16 cellular contexts compared by ENCODE assay signal in the genomic region with DNA sequence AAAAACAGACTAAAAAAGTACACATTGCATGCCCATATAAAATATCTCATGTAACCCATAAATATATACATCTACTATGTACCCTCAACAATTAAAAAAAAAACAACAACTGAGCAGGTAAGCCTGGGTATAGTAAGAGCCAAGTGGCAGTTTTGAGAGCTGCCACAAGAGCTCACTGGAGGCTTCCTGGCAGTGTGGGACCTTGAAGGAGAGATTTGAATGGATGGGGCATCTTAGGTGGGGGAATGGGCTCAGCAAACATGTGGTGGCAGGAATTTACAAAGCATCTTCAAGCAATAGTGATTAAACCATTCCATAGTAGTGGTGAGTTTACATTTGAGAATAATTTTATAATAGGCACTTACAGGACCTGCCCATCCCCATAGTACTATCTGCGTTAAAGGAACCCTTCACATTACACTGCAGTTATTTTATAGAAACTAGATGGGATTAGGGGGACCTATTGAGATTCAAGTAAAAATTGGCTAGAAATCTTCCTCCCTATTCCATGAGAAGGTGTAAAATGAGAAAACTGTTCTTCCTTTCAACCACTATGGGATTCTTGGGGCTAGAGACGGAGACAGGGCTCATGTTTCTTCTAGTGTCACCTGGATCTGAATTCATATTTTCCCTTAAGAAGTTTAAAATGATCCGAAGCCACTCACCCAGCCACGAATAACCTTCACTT. TPM values are rescaled to one million over a fixed set of nuclear protein-coding genes. Genes with fewer than 3 reads are reported as not detected.
DNase-seq lines count a peak whose midpoint lies in the region; ATAC-seq lines count a peak whose summit lies in the region.
"Had no signal": no experiment of that assay in that cellular context is flagged by ENCODE, and none has a peak within 500 bp of the region (broad histone marks: within the 10 kb centered on the region; RNA-seq: fewer than 3 reads in every experiment).

No MANE protein-coding gene starts in this region.

- H3K4me2 ChIP-seq in mesenchymal stem cell (ENCODE audit: low read length, poor library complexity, severe bottlenecking): no peak overlapping the region

- H3K4ac ChIP-seq in mesenchymal stem cell (ENCODE audit: low read depth in 1 of 2, low read length in 2 of 2): no peak overlapping the region

- H2BK5ac ChIP-seq in mesenchymal stem cell (ENCODE audit: low read depth, low read length, poor library complexity, severe bottlenecking): no peak overlapping the region

- no peaks in the 10 kb centered on the region for H3K27me3 ChIP-seq in mesenchymal stem cell (ENCODE audit: control insufficient read depth in 1 of 2, insufficient read depth in 1 of 2, low read length in 2 of 2)

- DNase-seq in NCI-H69 (lab: John Stamatoyannopoulos, UW) (peak; percentile 13), caudate nucleus (lab: John Stamatoyannopoulos, UW) (no peak), mesenchymal stem cell (no peak), T1000 (lab: John Stamatoyannopoulos, UW) (no peak)
- DNase-seq: AML-193, NCI-H1092 treated with DMSO at 0.1 percent for 48 hours, NCI-H146, NCI-H2029 treated with DMSO at 0.1 percent for 48 hours, NCI-H2171 treated with DMSO at 0.1 percent for 48 hours, NCI-H446 treated with DMSO at 0.1 percent for 48 hours, OCI-M1, Right ventricle myocardium superior had no signal

- no peaks in the 10 kb centered on the region for H3K4me1 ChIP-seq in mesenchymal stem cell (ENCODE audit: control insufficient read depth, insufficient read depth, low read depth, low read length)

- no peak overlapping the region for H4K8ac ChIP-seq in mesenchymal stem cell (ENCODE audit: low read length)

- H3K14ac ChIP-seq in mesenchymal stem cell (ENCODE audit: low read length in 2 of 2): no peak overlapping the region

- ATAC-seq in activated CD4-positive, CD25-positive, alpha-beta regulatory T cell treated with anti-CD3 and anti-CD28 coated beads, Interleukin-2, amount 50 U/mL, for 24 hours: no peak
- no peak for ATAC-seq in HG03097 (IDR thresholded peaks at IDR 0.05; ENCODE audit: low FRiP score, unreplicated experiment)

- peak overlapping the region; percentile 99 for H3K27ac ChIP-seq in caudate nucleus (ENCODE audit: low read depth, low read length)
- H3K27ac ChIP-seq in mesenchymal stem cell (ENCODE audit: low read length, poor library complexity, severe bottlenecking): no peak overlapping the region
- H3K27ac ChIP-seq in temporal lobe (ENCODE audit: low read depth, low read length): peak overlapping the region; percentile 100

- H2BK120ac ChIP-seq in mesenchymal stem cell (ENCODE audit: low read depth, low read length): no peak overlapping the region

- no peaks in the 10 kb centered on the region for H3K36me3 ChIP-seq in mesenchymal stem cell (ENCODE audit: control insufficient read depth in 1 of 2, insufficient read depth in 2 of 2, low read depth in 1 of 2, low read length in 2 of 2)

- no peak overlapping the region for H4K91ac ChIP-seq in mesenchymal stem cell (ENCODE audit: low read length)

- no peak overlapping the region for H2AFZ ChIP-seq in mesenchymal stem cell (ENCODE audit: low read depth, low read length)

- H2BK15ac ChIP-seq in mesenchymal stem cell (ENCODE audit: low read depth, poor library complexity, severe bottlenecking): no peak overlapping the region

- no peaks in the 10 kb centered on the region for H3K9me3 ChIP-seq in mesenchymal stem cell (ENCODE audit: control insufficient read depth, low read length)

- H3K18ac ChIP-seq in mesenchymal stem cell (ENCODE audit: low read depth in 1 of 2, low read length in 2 of 2): no peak overlapping the region

- H3K4me3 ChIP-seq in mesenchymal stem cell (ENCODE audit: insufficient read depth in 1 of 2, low read depth in 1 of 2, low read length in 2 of 2): no peak overlapping the region

- H3K9ac ChIP-seq in mesenchymal stem cell (ENCODE audit: low read length): no peak overlapping the region

- no peak overlapping the region for H2BK12ac ChIP-seq in mesenchymal stem cell (ENCODE audit: low read length in 2 of 2)

- H2AK5ac ChIP-seq in mesenchymal stem cell (ENCODE audit: low read length, severe bottlenecking): peak overlapping the region; percentile 41

- 100% methylated on average over 1 of the region's 4 CpGs for WGBS in mesenchymal stem cell

- no peak overlapping the region for H3K23ac ChIP-seq in mesenchymal stem cell (ENCODE audit: low read length in 2 of 2)

- no peaks in the 10 kb centered on the region for H3K79me1 ChIP-seq in mesenchymal stem cell (replicated peaks; ENCODE audit: low read length, poor library complexity, severe bottlenecking)

RNA-seq across cellular contexts. Expression of gene MEGF10, which starts 6.9 kb away (rescaled TPM):
- polyA plus RNA-seq in mesenchymal stem cell (2013, experiment 1 of 2): 0.03 TPM
- polyA plus RNA-seq in mesenchymal stem cell (2013, experiment 2 of 2): 0.04 TPM
- total RNA-seq in temporal lobe: 19.7 TPM
- polyA plus RNA-seq: CD14-positive monocyte had no signal
